Comparison of ENCODE assay signal across 1 cellular context in the genomic region with DNA sequence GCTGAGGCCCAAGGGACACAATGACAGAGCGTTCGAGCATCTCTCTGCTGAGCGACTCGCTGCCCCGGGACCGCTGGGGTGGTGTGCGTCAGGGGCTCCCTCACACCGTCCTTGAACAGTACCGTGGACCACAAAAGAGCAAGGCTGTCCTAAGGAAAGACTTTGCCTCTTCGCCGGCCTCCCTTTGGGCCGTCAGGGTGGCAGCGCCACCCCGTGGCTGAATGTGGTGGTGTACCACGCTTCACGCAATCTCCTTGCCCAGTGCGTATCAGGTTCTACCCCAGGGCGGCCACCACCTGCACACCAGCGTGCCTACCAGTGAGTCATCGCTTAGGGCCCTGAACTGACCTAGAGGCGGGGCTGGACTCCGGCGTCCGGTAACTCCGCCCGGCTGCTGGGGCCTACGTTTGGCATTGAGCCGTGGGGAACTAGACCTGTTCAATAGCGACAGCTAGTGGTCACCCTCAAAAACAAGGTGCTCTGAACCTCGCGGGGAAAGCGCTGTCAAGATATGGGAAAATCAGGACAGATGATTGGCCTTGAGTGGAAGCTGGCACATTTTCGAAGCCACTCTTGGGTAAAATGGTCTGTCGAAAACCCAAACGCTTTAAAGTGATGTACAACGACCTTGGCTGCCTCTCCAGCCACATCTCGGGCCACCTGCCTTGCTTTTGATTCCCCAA.
TF ChIP-seq lines count a peak whose summit lies in the region.

No MANE protein-coding gene starts in this region.

TF ChIP-seq in HepG2, 621 proteins besides CTCF, POLR2A, EP300 and RAD21 (continued from another document and continues in another):
- TF ChIP-seq ELK4 (CRISPR knock-in tag; IDR thresholded peaks at IDR 0.05; ENCODE audit: borderline replicate concordance) (no peak), ATRX (CRISPR knock-in tag; IDR thresholded peaks at IDR 0.05; ENCODE audit: borderline replicate concordance) (no peak), ZNF510 (CRISPR knock-in tag; IDR thresholded peaks at IDR 0.05; ENCODE audit: low read depth) (no peak), CEBPZ (IDR thresholded peaks at IDR 0.05; ENCODE audit: low read length) (no peak), ZNF329 (CRISPR knock-in tag; IDR thresholded peaks at IDR 0.05; ENCODE audit: low read depth) (no peak), RXRA (CRISPR knock-in tag; IDR thresholded peaks at IDR 0.05) (peak; percentile 70; the same call in 1 of the 2 replicates), KAT2B (IDR thresholded peaks at IDR 0.05; ENCODE audit: borderline replicate concordance, low read depth, low read length) (no peak), ZNF766 (CRISPR knock-in tag; IDR thresholded peaks at IDR 0.05; ENCODE audit: borderline replicate concordance) (no peak; the same call in 1 of the 2 replicates), RNF2 (conservative IDR thresholded peaks at IDR 0.05; ENCODE audit: low read depth) (0 out of 2 replicates have a peak, but pooled peaks have one; percentile 24), ZBTB20 (CRISPR knock-in tag; IDR thresholded peaks at IDR 0.05; ENCODE audit: borderline replicate concordance, low read depth) (no peak; the same call in 1 of the 2 replicates), YEATS4 (CRISPR knock-in tag; IDR thresholded peaks at IDR 0.05; ENCODE audit: borderline replicate concordance) (no peak), ARID5B (CRISPR knock-in tag; IDR thresholded peaks at IDR 0.05) (peak; percentile 70), ZNF121 (CRISPR knock-in tag; IDR thresholded peaks at IDR 0.05) (no peak), SP5 (CRISPR knock-in tag; IDR thresholded peaks at IDR 0.05; ENCODE audit: borderline replicate concordance, low read depth) (peak; percentile 87), ZSCAN29 (CRISPR knock-in tag; conservative IDR thresholded peaks at IDR 0.05) (0 out of 2 replicates have a peak, but pooled peaks have one; percentile 36), ZNF234 (CRISPR knock-in tag; conservative IDR thresholded peaks at IDR 0.05) (no peak), ZNF569 (CRISPR knock-in tag; IDR thresholded peaks at IDR 0.05; ENCODE audit: borderline replicate concordance) (no peak), THAP11 (CRISPR knock-in tag; IDR thresholded peaks at IDR 0.05) (peak; percentile 49; the same call in 1 of the 2 replicates), MAFG (CRISPR knock-in tag; IDR thresholded peaks at IDR 0.05) (no peak), NR2C2 (CRISPR knock-in tag; IDR thresholded peaks at IDR 0.05; ENCODE audit: borderline replicate concordance) (peak; percentile 49; the same call in 1 of the 2 replicates), MED1 (CRISPR knock-in tag; IDR thresholded peaks at IDR 0.05) (peak; percentile 75), GTF3A (CRISPR knock-in tag; conservative IDR thresholded peaks at IDR 0.05) (no peak), DMAP1 (CRISPR knock-in tag; IDR thresholded peaks at IDR 0.05) (no peak), ZNF850 (CRISPR knock-in tag; conservative IDR thresholded peaks at IDR 0.05) (no peak), THAP7 (CRISPR knock-in tag; IDR thresholded peaks at IDR 0.05) (no peak), KLF6 (CRISPR knock-in tag; IDR thresholded peaks at IDR 0.05) (no peak), SATB2 (CRISPR knock-in tag; IDR thresholded peaks at IDR 0.05) (no peak)
- TF ChIP-seq, protein P1, sequence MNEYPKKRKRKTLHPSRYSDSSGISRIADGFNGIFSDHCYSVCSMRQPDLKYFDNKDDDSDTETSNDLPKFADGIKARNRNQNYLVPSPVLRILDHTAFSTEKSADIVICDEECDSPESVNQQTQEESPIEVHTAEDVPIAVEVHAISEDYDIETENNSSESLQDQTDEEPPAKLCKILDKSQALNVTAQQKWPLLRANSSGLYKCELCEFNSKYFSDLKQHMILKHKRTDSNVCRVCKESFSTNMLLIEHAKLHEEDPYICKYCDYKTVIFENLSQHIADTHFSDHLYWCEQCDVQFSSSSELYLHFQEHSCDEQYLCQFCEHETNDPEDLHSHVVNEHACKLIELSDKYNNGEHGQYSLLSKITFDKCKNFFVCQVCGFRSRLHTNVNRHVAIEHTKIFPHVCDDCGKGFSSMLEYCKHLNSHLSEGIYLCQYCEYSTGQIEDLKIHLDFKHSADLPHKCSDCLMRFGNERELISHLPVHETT (CRISPR knock-in tag; conservative IDR thresholded peaks at IDR 0.05), result no peak
- TF ChIP-seq, protein P2, sequence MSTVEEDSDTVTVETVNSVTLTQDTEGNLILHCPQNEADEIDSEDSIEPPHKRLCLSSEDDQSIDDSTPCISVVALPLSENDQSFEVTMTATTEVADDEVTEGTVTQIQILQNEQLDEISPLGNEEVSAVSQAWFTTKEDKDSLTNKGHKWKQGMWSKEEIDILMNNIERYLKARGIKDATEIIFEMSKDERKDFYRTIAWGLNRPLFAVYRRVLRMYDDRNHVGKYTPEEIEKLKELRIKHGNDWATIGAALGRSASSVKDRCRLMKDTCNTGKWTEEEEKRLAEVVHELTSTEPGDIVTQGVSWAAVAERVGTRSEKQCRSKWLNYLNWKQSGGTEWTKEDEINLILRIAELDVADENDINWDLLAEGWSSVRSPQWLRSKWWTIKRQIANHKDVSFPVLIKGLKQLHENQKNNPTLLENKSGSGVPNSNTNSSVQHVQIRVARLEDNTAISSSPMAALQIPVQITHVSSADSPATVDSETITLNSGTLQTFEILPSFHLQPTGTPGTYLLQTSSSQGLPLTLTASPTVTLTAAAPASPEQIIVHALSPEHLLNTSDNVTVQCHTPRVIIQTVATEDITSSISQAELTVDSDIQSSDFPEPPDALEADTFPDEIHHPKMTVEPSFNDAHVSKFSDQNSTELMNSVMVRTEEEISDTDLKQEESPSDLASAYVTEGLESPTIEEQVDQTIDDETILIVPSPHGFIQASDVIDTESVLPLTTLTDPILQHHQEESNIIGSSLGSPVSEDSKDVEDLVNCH (CRISPR knock-in tag; IDR thresholded peaks at IDR 0.05), result no peak
- TF ChIP-seq, protein P3, sequence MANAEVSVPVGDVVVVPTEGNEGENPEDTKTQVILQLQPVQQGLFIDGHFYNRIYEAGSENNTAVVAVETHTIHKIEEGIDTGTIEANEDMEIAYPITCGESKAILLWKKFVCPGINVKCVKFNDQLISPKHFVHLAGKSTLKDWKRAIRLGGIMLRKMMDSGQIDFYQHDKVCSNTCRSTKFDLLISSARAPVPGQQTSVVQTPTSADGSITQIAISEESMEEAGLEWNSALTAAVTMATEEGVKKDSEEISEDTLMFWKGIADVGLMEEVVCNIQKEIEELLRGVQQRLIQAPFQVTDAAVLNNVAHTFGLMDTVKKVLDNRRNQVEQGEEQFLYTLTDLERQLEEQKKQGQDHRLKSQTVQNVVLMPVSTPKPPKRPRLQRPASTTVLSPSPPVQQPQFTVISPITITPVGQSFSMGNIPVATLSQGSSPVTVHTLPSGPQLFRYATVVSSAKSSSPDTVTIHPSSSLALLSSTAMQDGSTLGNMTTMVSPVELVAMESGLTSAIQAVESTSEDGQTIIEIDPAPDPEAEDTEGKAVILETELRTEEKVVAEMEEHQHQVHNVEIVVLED (CRISPR knock-in tag; IDR thresholded peaks at IDR 0.05; ENCODE audit: borderline replicate concordance), result peak; percentile 64; the same call in 1 of the 2 replicates
- TF ChIP-seq, protein P4, sequence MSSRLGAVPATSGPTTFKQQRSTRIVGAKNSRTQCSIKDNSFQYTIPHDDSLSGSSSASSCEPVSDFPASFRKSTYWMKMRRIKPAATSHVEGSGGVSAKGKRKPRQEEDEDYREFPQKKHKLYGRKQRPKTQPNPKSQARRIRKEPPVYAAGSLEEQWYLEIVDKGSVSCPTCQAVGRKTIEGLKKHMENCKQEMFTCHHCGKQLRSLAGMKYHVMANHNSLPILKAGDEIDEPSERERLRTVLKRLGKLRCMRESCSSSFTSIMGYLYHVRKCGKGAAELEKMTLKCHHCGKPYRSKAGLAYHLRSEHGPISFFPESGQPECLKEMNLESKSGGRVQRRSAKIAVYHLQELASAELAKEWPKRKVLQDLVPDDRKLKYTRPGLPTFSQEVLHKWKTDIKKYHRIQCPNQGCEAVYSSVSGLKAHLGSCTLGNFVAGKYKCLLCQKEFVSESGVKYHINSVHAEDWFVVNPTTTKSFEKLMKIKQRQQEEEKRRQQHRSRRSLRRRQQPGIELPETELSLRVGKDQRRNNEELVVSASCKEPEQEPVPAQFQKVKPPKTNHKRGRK (CRISPR knock-in tag; IDR thresholded peaks at IDR 0.05), result no peak
- TF ChIP-seq, protein P5, sequence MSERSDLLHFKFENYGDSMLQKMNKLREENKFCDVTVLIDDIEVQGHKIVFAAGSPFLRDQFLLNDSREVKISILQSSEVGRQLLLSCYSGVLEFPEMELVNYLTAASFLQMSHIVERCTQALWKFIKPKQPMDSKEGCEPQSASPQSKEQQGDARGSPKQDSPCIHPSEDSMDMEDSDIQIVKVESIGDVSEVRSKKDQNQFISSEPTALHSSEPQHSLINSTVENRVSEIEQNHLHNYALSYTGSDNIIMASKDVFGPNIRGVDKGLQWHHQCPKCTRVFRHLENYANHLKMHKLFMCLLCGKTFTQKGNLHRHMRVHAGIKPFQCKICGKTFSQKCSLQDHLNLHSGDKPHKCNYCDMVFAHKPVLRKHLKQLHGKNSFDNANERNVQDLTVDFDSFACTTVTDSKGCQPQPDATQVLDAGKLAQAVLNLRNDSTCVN (CRISPR knock-in tag; IDR thresholded peaks at IDR 0.05; ENCODE audit: borderline replicate concordance), result no peak
